In genomic region chr22:46593211-46593676, GRCh38 we compare ENCODE assay signal across 11 cellular contexts. TPM values are rescaled to one million over a fixed set of nuclear protein-coding genes. Genes with fewer than 3 reads are reported as not detected.
DNase-seq lines count a peak whose midpoint lies in the region; ATAC-seq lines count a peak whose summit lies in the region.
"Had no signal": no experiment of that assay in that cellular context is flagged by ENCODE, and none has a peak within 500 bp of the region (broad histone marks: within the 10 kb centered on the region; RNA-seq: fewer than 3 reads in every experiment).

No MANE protein-coding gene starts in this region.

- peak overlapping the region in 1 of 8 donors; percentile 88 for H3K27ac Mint-ChIP-seq in CD8-positive, alpha-beta memory T cell
- H3K27ac Mint-ChIP-seq in activated naive CD8-positive, alpha-beta T cell treated with anti-CD3 and anti-CD28 coated beads, Interleukin-2, amount 10 ng/mL, durations not matched to agents 7 days and 5 days = peak overlapping the region; percentile 92
- H3K27ac Mint-ChIP-seq in naive thymus-derived CD4-positive, alpha-beta T cell = peak overlapping the region in 2 of 9 donors; percentile 58 to 89

- CTCF ChIA-PET in CD8-positive, alpha-beta memory T cell (lab: Charles Lee) = interaction anchor here (1.1 kb wide), 1 partner anchor 206 kb away, joined by 3 read pairs; no protein-coding TSS in a partner anchor
- CTCF ChIA-PET in naive thymus-derived CD4-positive, alpha-beta T cell (lab: Charles Lee) = no interaction called here

- peaks cover 15 to 25% (median 18%) of the 10 kb centered on the region in 3 donors for H3K4me1 Mint-ChIP-seq in CD8-positive, alpha-beta memory T cell
- H3K4me1 Mint-ChIP-seq in activated naive CD8-positive, alpha-beta T cell treated with anti-CD3 and anti-CD28 coated beads, Interleukin-2, amount 10 ng/mL, durations not matched to agents 7 days and 5 days = peaks cover 22% of the 10 kb centered on the region
- H3K4me1 Mint-ChIP-seq in naive thymus-derived CD4-positive, alpha-beta T cell = peaks cover 0 to 35% (median 17%) of the 10 kb centered on the region in 7 donors

- H3K4me3 ChIP-seq in CD8-positive, alpha-beta memory T cell (ENCODE audit: low read length) = no peak overlapping the region
- no peak overlapping the region for H3K4me3 ChIP-seq in naive thymus-derived CD4-positive, alpha-beta T cell (ENCODE audit: low read length)

- POLR2A ChIA-PET in CD8-positive, alpha-beta memory T cell (lab: Charles Lee) = no interaction called here
- POLR2A ChIA-PET in activated naive CD8-positive, alpha-beta T cell treated with anti-CD3 and anti-CD28 coated beads, Interleukin-2, amount 10 ng/mL, durations not matched to agents 7 days and 5 days (lab: Charles Lee) = interaction anchor here (3.3 kb wide), 1 partner anchor 20 kb away, joined by 19 read pairs; no protein-coding TSS in a partner anchor
- POLR2A ChIA-PET in naive thymus-derived CD4-positive, alpha-beta T cell (lab: Charles Lee) = no interaction called here

- H3K9me3 ChIP-seq in CD8-positive, alpha-beta memory T cell (ENCODE audit: low read length) = no peaks in the 10 kb centered on the region
- H3K9me3 ChIP-seq in naive thymus-derived CD4-positive, alpha-beta T cell (ENCODE audit: control insufficient read depth in 2 of 3, low read length in 3 of 3) = no peaks in the 10 kb centered on the region

- no peaks in the 10 kb centered on the region for H3K36me3 ChIP-seq in CD8-positive, alpha-beta memory T cell (ENCODE audit: insufficient read depth, low read length)
- H3K36me3 ChIP-seq in naive thymus-derived CD4-positive, alpha-beta T cell (ENCODE audit: control insufficient read depth in 2 of 3, insufficient read depth in 3 of 3, low read length in 3 of 3) = no peaks in the 10 kb centered on the region

- ATAC-seq in activated naive CD8-positive, alpha-beta T cell treated with anti-CD3 and anti-CD28 coated beads, Interleukin-2, amount 10 ng/mL, durations not matched to agents 7 days and 5 days (ENCODE audit: low read depth) = peak; percentile 76
- peak; percentile 88 for ATAC-seq in naive thymus-derived CD4-positive, alpha-beta T cell
- ATAC-seq in HG03469 (IDR thresholded peaks at IDR 0.05; ENCODE audit: unreplicated experiment) = no peak
- ATAC-seq in HG03439 (IDR thresholded peaks at IDR 0.05; ENCODE audit: unreplicated experiment) = no peak
- no peak for ATAC-seq in GM21390 (IDR thresholded peaks at IDR 0.05; ENCODE audit: unreplicated experiment)

- no peak overlapping the region for H3K27ac ChIP-seq in CD8-positive, alpha-beta memory T cell (ENCODE audit: low read depth, low read length)
- no peak overlapping the region for H3K27ac ChIP-seq in naive thymus-derived CD4-positive, alpha-beta T cell (ENCODE audit: low read depth, low read length)
- H3K27ac ChIP-seq: parathyroid adenoma had no signal

- DNase-seq in CD8-positive, alpha-beta memory T cell = peak in 1 of 5 donors; percentile 16
- DNase-seq in KG1 (lab: John Stamatoyannopoulos, UW) = peak; percentile 92
- peak; percentile 58 for DNase-seq in activated naive CD8-positive, alpha-beta T cell treated with anti-CD3 and anti-CD28 coated beads, Interleukin-2, amount 10 ng/mL, durations not matched to agents 7 days and 5 days
- DNase-seq in naive thymus-derived CD4-positive, alpha-beta T cell = no peak
- no peak for DNase-seq in stimulated activated CD4-positive, alpha-beta T cell treated with anti-CD3 and anti-CD28 coated beads, Interleukin-12 subunit alpha, Interleukin-12 subunit beta, amount 100 ng/mL, for 4 hours
- DNase-seq: DMS53, NCI-H446 had no signal

- peaks cover 18% of the 10 kb centered on the region for H3K4me1 ChIP-seq in CD8-positive, alpha-beta memory T cell (ENCODE audit: insufficient read depth, low read length)
- peaks cover 9 to 12% of the 10 kb centered on the region in 2 donors for H3K4me1 ChIP-seq in naive thymus-derived CD4-positive, alpha-beta T cell (ENCODE audit: control insufficient read depth in 2 of 2, insufficient read depth in 2 of 2, low read length in 2 of 2)

- H3K4me3 Mint-ChIP-seq in CD8-positive, alpha-beta memory T cell = peak overlapping the region in 4 of 7 donors; percentile 71 to 82 (median 80)
- peak overlapping the region; percentile 81 for H3K4me3 Mint-ChIP-seq in activated naive CD8-positive, alpha-beta T cell treated with anti-CD3 and anti-CD28 coated beads, Interleukin-2, amount 10 ng/mL, durations not matched to agents 7 days and 5 days
- peak overlapping the region in 8 of 10 donors; percentile 23 to 86 (median 76) for H3K4me3 Mint-ChIP-seq in naive thymus-derived CD4-positive, alpha-beta T cell

- no peaks in the 10 kb centered on the region for H3K27me3 ChIP-seq in CD8-positive, alpha-beta memory T cell (ENCODE audit: insufficient read depth, low read length, poor library complexity, severe bottlenecking)
- no peaks in the 10 kb centered on the region for H3K27me3 ChIP-seq in naive thymus-derived CD4-positive, alpha-beta T cell (ENCODE audit: control insufficient read depth in 2 of 2, insufficient read depth in 2 of 2, low read length in 2 of 2)

- H3K36me3 Mint-ChIP-seq in CD8-positive, alpha-beta memory T cell = no peaks in the 10 kb centered on the region
- no peaks in the 10 kb centered on the region for H3K36me3 Mint-ChIP-seq in activated naive CD8-positive, alpha-beta T cell treated with anti-CD3 and anti-CD28 coated beads, Interleukin-2, amount 10 ng/mL, durations not matched to agents 7 days and 5 days
- H3K36me3 Mint-ChIP-seq in naive thymus-derived CD4-positive, alpha-beta T cell = peaks cover 0 to 2% (median 0%) of the 10 kb centered on the region in 5 donors

- H3K27me3 Mint-ChIP-seq in CD8-positive, alpha-beta memory T cell = peaks cover 0 to 1% of the 10 kb centered on the region in 2 donors
- no peaks in the 10 kb centered on the region for H3K27me3 Mint-ChIP-seq in activated naive CD8-positive, alpha-beta T cell treated with anti-CD3 and anti-CD28 coated beads, Interleukin-2, amount 10 ng/mL, durations not matched to agents 7 days and 5 days
- H3K27me3 Mint-ChIP-seq in naive thymus-derived CD4-positive, alpha-beta T cell = no peaks in the 10 kb centered on the region

- H3K9me3 Mint-ChIP-seq in CD8-positive, alpha-beta memory T cell = no peaks in the 10 kb centered on the region
- H3K9me3 Mint-ChIP-seq in activated naive CD8-positive, alpha-beta T cell treated with anti-CD3 and anti-CD28 coated beads, Interleukin-2, amount 10 ng/mL, durations not matched to agents 7 days and 5 days = no peaks in the 10 kb centered on the region
- H3K9me3 Mint-ChIP-seq in naive thymus-derived CD4-positive, alpha-beta T cell = no peaks in the 10 kb centered on the region

- intact Hi-C loops in naive thymus-derived CD4-positive, alpha-beta T cell (cut with micrococcal nuclease) = loop anchor here in 1 of 2 donors (2.0 kb wide), 1 partner anchor 20 kb away; no protein-coding TSS in a partner anchor

RNA-seq across cellular contexts. Expression of gene GRAMD4, which starts 26.9 kb away (rescaled TPM):
- total RNA-seq in CD8-positive, alpha-beta memory T cell = 10 to 100 TPM; 25.3 to 33.0 TPM
- polyA plus RNA-seq in CD8-positive, alpha-beta memory T cell = 7.6 TPM
- 10 to 100 TPM; 20.2 to 23.2 TPM for total RNA-seq in activated naive CD8-positive, alpha-beta T cell treated with anti-CD3 and anti-CD28 coated beads, Interleukin-2, amount 10 ng/mL, durations not matched to agents 7 days and 5 days
- 10 to 100 TPM; 13.9 to 48.5 (median 15.6) TPM for total RNA-seq in naive thymus-derived CD4-positive, alpha-beta T cell
- polyA plus RNA-seq in naive thymus-derived CD4-positive, alpha-beta T cell = 1 to 10 TPM; 2.1 to 2.8 TPM

RNA-seq across cellular contexts. Expression of gene CELSR1, which starts 55.8 kb away (rescaled TPM):
- total RNA-seq in CD8-positive, alpha-beta memory T cell = under 1 TPM; 0.15 to 0.33 TPM
- polyA plus RNA-seq in CD8-positive, alpha-beta memory T cell = 0.30 TPM
- total RNA-seq in activated naive CD8-positive, alpha-beta T cell treated with anti-CD3 and anti-CD28 coated beads, Interleukin-2, amount 10 ng/mL, durations not matched to agents 7 days and 5 days = under 1 TPM; 0.31 to 0.33 TPM
- total RNA-seq in naive thymus-derived CD4-positive, alpha-beta T cell = 1 to 10 TPM in 2 of 5 experiments, under 1 TPM in 3; 0.36 to 4.7 (median 0.97) TPM
- polyA plus RNA-seq in naive thymus-derived CD4-positive, alpha-beta T cell = 1 to 10 TPM in 1 of 2 donors, under 1 TPM in 1; 0.45 to 1.1 TPM

Comparison
In these comparisons a context has a peak if more than half of its experiments do, and no peak if none do; other contexts are left out.
1. DNase-seq: peak in KG1 (single experiment) and activated naive CD8-positive, alpha-beta T cell treated with anti-CD3 and anti-CD28 coated beads, Interleukin-2, amount 10 ng/mL, durations not matched to agents 7 days and 5 days (single experiment); none in naive thymus-derived CD4-positive, alpha-beta T cell (0 of 9) and stimulated activated CD4-positive, alpha-beta T cell treated with anti-CD3 and anti-CD28 coated beads, Interleukin-12 subunit alpha, Interleukin-12 subunit beta, amount 100 ng/mL, for 4 hours (single experiment).
2. ATAC-seq: peak in activated naive CD8-positive, alpha-beta T cell treated with anti-CD3 and anti-CD28 coated beads, Interleukin-2, amount 10 ng/mL, durations not matched to agents 7 days and 5 days (single experiment) and naive thymus-derived CD4-positive, alpha-beta T cell (single experiment); none in HG03469 (single experiment), HG03439 (single experiment) and GM21390 (single experiment).
3. Peak in every context shown above with its lines, with median percentiles within 50 percentile points of each other: H3K4me3 Mint-ChIP-seq.